8 cellular contexts compared by ENCODE assay signal in genomic region chr14:39491134-39491541, GRCh38. TPM values are rescaled to one million over a fixed set of nuclear protein-coding genes. Genes with fewer than 3 reads are reported as not detected.
A peak's percentile ranks its signal among the peaks of the same experiment; 100 is the strongest.
DNase-seq lines count a peak whose midpoint lies in the region; ATAC-seq and TF ChIP-seq lines count a peak whose summit lies in the region.

No MANE protein-coding gene starts in this region.

- H3K27ac Mint-ChIP-seq in MCF 10A (ENCODE audit: low read depth, unreplicated experiment) = no peak overlapping the region

- H3K4me3 Mint-ChIP-seq in MCF 10A (ENCODE audit: unreplicated experiment) = no peak overlapping the region

- H3K9me3 Mint-ChIP-seq in MCF 10A (ENCODE audit: unreplicated experiment) = no peaks in the 10 kb centered on the region

- H3K27me3 Mint-ChIP-seq in MCF 10A (ENCODE audit: insufficient read depth, unreplicated experiment) = peaks cover 20% of the 10 kb centered on the region

- CTCF ChIA-PET in MCF 10A (lab: Yijun Ruan, JAX) = interaction anchor here (0.6 to 1.0 kb wide), 7 partner anchors 10 to 668 kb away, joined by 3 to 8 read pairs (median 4); no protein-coding TSS in a partner anchor

- peak; percentile 32 for TF ChIP-seq CTCF in MCF 10A (IDR thresholded peaks at IDR 0.05; ENCODE audit: unreplicated experiment)

- intact Hi-C loops in MCF 10A (cut with micrococcal nuclease) = loop anchor here (2.0 kb wide), 1 partner anchor 498 kb away; no protein-coding TSS in a partner anchor

- no peak for ATAC-seq in HG03565 (IDR thresholded peaks at IDR 0.05; ENCODE audit: unreplicated experiment)

- DNase-seq in NCI-H510A treated with DMSO at 0.1 percent for 48 hours (lab: John Stamatoyannopoulos, UW) (peak; percentile 63), NCI-H510A (lab: John Stamatoyannopoulos, UW) (no peak), NCI-H2081 (lab: John Stamatoyannopoulos, UW) (peak; percentile 34 to 58), MCF 10A (ENCODE audit: unreplicated experiment) (peak; percentile 38), medulla oblongata (ENCODE audit: extremely low spot score) (peak; percentile 77)
- no peak for DNase-seq in stimulated activated naive CD4-positive, alpha-beta T cell treated with Interleukin-2 at 50 U/mL for 16 hours (lab: John Stamatoyannopoulos, UW)
- DNase-seq in activated CD4-positive, alpha-beta T cell treated with anti-CD3 and anti-CD28 coated beads, Interleukin-2, amount 50 U/mL, for 48 hours = no peak

- POLR2A ChIA-PET in MCF 10A (lab: Yijun Ruan, JAX) = no interaction called here

- no peaks in the 10 kb centered on the region for H3K36me3 Mint-ChIP-seq in MCF 10A (ENCODE audit: insufficient read depth, unreplicated experiment)

- no TSS peak for BruUV-seq in MCF 10A (replicated peaks; lab: Mats Ljungman, UMichigan)

- peaks cover 12% of the 10 kb centered on the region for H3K4me1 Mint-ChIP-seq in MCF 10A (ENCODE audit: insufficient read depth, unreplicated experiment)

RNA-seq across cellular contexts. Expression of gene FBXO33, which starts 58.9 kb away (rescaled TPM):
- 3.9 and 5.6 TPM in 2 replicates for total RNA-seq in MCF 10A (2022)

Comparison
In these comparisons a context has a peak if more than half of its experiments do, and no peak if none do; other contexts are left out.
1. DNase-seq: peak in NCI-H510A treated with DMSO at 0.1 percent for 48 hours (single experiment), NCI-H2081 (2 of 2), MCF 10A (single experiment) and medulla oblongata (single experiment); none in NCI-H510A (single experiment), stimulated activated naive CD4-positive, alpha-beta T cell treated with Interleukin-2 at 50 U/mL for 16 hours (single experiment) and activated CD4-positive, alpha-beta T cell treated with anti-CD3 and anti-CD28 coated beads, Interleukin-2, amount 50 U/mL, for 48 hours (0 of 2).